In genomic region chr11:947744-948143, GRCh38 we compare ENCODE assay signal across 21 cellular contexts.
"Had no signal": no experiment of that assay in that cellular context is flagged by ENCODE, and none has a peak within 500 bp of the region (broad histone marks: within the 10 kb centered on the region; RNA-seq: fewer than 3 reads in every experiment).

No MANE protein-coding gene starts in this region.

- ATAC-seq: K562 had no signal

- H3K9ac ChIP-seq: KMS-11, SK-N-SH had no signal

- H3K4me3 ChIP-seq: K562 had no signal

- FAIRE-seq: K562, RCC 7860 had no signal

- H3K27ac Mint-ChIP-seq: IgD-negative memory B cell had no signal

- H3K9me3 ChIP-seq: SK-N-SH had no signal

- H3K27me3 Mint-ChIP-seq: IgD-negative memory B cell had no signal

- H3K27ac ChIP-seq: KMS-11 had no signal

- H3K4me2 ChIP-seq: KMS-11, SK-N-SH had no signal

- DNase-seq: Kasumi-1, NCI-H1092, NCI-H1105 treated with DMSO at 0.1 percent for 48 hours, NCI-H1417 treated with DMSO at 0.1 percent for 48 hours, NCI-H146, NCI-H1694 treated with DMSO at 0.1 percent for 48 hours, NCI-H1930, NCI-H2081, NCI-H2107, NCI-H2227 treated with DMSO at 0.1 percent for 48 hours, NCI-H524, NCI-H526 treated with DMSO at 0.1 percent for 48 hours, NCI-H748 treated with DMSO at 0.1 percent for 48 hours, RPMI8226, SHP77, SK-N-SH, SW 1271 had no signal
